Comparison of ENCODE assay signal across 1 cellular context in the genomic region with DNA sequence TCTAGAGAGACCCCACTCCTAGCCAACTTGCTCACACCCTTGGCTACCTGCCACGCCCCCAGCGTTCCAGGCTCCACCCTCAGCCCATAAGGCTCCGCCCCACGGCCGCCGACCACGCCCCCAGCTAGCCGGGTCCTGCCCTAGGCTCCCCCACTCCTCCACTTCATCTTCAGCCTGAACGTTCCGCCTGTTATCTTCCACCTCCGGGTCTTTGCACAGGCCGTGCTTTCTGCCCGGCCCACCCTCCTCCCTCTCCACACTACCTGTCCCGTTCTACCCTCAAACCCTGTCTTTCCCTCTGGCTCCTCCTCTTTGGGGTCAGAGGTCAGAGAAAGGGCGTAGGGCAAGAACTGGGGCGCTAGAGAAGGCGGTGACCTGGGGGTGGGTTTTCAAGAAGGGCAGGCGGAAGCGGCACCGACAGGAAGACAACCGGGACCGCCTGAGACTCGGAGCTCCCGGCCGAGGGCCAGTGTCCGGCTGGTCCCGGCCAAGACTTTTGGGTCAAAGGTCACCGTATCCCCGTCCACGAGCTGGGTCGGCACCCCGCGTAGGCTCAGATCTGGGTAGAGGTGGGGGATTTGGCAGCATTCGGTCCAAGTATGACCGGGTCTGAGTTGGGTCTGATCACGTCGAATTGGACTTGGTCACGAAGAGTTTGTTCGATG.
A peak's percentile ranks its signal among the peaks of the same experiment; 100 is the strongest.
TF ChIP-seq lines count a peak whose summit lies in the region.

No MANE protein-coding gene starts in this region.

TF ChIP-seq in K562, 482 proteins besides CTCF, POLR2A, EP300 and RAD21 (continued from another document and continues in another):
- TF ChIP-seq, protein P1, sequence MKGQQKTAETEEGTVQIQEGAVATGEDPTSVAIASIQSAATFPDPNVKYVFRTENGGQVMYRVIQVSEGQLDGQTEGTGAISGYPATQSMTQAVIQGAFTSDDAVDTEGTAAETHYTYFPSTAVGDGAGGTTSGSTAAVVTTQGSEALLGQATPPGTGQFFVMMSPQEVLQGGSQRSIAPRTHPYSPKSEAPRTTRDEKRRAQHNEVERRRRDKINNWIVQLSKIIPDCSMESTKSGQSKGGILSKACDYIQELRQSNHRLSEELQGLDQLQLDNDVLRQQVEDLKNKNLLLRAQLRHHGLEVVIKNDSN (CRISPR knock-in tag; IDR thresholded peaks at IDR 0.05): peak; percentile 39; the same call in 1 of the 2 replicates
- TF ChIP-seq CHD4 (IDR thresholded peaks at IDR 0.05; ENCODE audit: insufficient read depth, insufficient replicate concordance, low read depth, low read length, poor library complexity, severe bottlenecking) (no peak), EP400 (IDR thresholded peaks at IDR 0.05) (peak; percentile 55; the same call in 1 of the 2 replicates), SRSF1 (IDR thresholded peaks at IDR 0.05; ENCODE audit: low read depth, low read length) (no peak), SIN3B (IDR thresholded peaks at IDR 0.05; ENCODE audit: low read depth) (peak; percentile 31; the same call in 1 of the 2 replicates), ZNF586 (CRISPR knock-in tag; conservative IDR thresholded peaks at IDR 0.05) (no peak), NR4A1 (CRISPR knock-in tag; IDR thresholded peaks at IDR 0.05) (no peak), NR4A1 (tag; IDR thresholded peaks at IDR 0.05) (peak; percentile 55; the same call in 1 of the 2 replicates), ELF2 (CRISPR knock-in tag; IDR thresholded peaks at IDR 0.05) (no peak), ZNF583 (CRISPR knock-in tag; IDR thresholded peaks at IDR 0.05) (0 out of 2 replicates have a peak, but pooled peaks have one; percentile 21), CBX8 (IDR thresholded peaks at IDR 0.05; ENCODE audit: borderline replicate concordance, extremely low read depth, low read depth, low read length, poor library complexity, severe bottlenecking) (no peak), NR2C1 (IDR thresholded peaks at IDR 0.05) (peak; percentile 99), NR2C1 (tag; IDR thresholded peaks at IDR 0.05) (peak; percentile 99), PHB2 (IDR thresholded peaks at IDR 0.05; ENCODE audit: low read depth) (no peak), ZSCAN32 (CRISPR knock-in tag; IDR thresholded peaks at IDR 0.05) (no peak), ZSCAN29 (IDR thresholded peaks at IDR 0.05) (no peak), MED1 (CRISPR knock-in tag; IDR thresholded peaks at IDR 0.05; ENCODE audit: borderline replicate concordance) (no peak), RB1 (IDR thresholded peaks at IDR 0.05; ENCODE audit: low read depth) (peak; percentile 48), FOXA3 (CRISPR knock-in tag; conservative IDR thresholded peaks at IDR 0.05 in 1 of 2, IDR thresholded peaks at IDR 0.05 in 1 of 2) (0 out of 4 replicates have a peak, but pooled peaks of 1 of the 2 experiments have one; percentile 22), L3MBTL2 (IDR thresholded peaks at IDR 0.05) (peak; percentile 49; the same call in 1 of the 2 replicates), ETV6 (IDR thresholded peaks at IDR 0.05; ENCODE audit: borderline replicate concordance in 1 of 2, low read depth in 2 of 2, low read length in 1 of 2) (no peak), ETV6 (CRISPR knock-in tag; IDR thresholded peaks at IDR 0.05; ENCODE audit: borderline replicate concordance) (no peak), CEBPG (CRISPR knock-in tag; IDR thresholded peaks at IDR 0.05) (no peak), CEBPG (tag; conservative IDR thresholded peaks at IDR 0.05 in 1 of 2, IDR thresholded peaks at IDR 0.05 in 1 of 2) (no peak), MEIS2 (IDR thresholded peaks at IDR 0.05; ENCODE audit: partially characterized antibody) (peak; percentile 15), SMAD3 (CRISPR knock-in tag; conservative IDR thresholded peaks at IDR 0.05) (no peak), SOX6 (IDR thresholded peaks at IDR 0.05) (peak; percentile 68; the same call in 1 of the 2 replicates), FOXJ3 (CRISPR knock-in tag; IDR thresholded peaks at IDR 0.05) (no peak), IFI16 (CRISPR knock-in tag; IDR thresholded peaks at IDR 0.05) (no peak), ILK (tag; IDR thresholded peaks at IDR 0.05; ENCODE audit: borderline replicate concordance, low read depth) (no peak), CREM (IDR thresholded peaks at IDR 0.05; ENCODE audit: low read depth) (peak; percentile 77), ZNF75A (CRISPR knock-in tag; IDR thresholded peaks at IDR 0.05) (no peak), ZNF347 (CRISPR knock-in tag; IDR thresholded peaks at IDR 0.05; ENCODE audit: low read depth) (no peak), ZNF445 (CRISPR knock-in tag; IDR thresholded peaks at IDR 0.05; ENCODE audit: low read depth) (no peak), HIVEP1 (CRISPR knock-in tag; IDR thresholded peaks at IDR 0.05) (no peak), RBM39 (optimal IDR thresholded peaks at IDR 0.05; ENCODE audit: low read depth, low read length) (peak; percentile 50), CBX3 (IDR thresholded peaks at IDR 0.05; ENCODE audit: borderline replicate concordance in 1 of 2, low read length in 2 of 2) (no peak), CBFA2T3 (IDR thresholded peaks at IDR 0.05) (peak; percentile 34; the same call in 1 of the 2 replicates), SAFB (IDR thresholded peaks at IDR 0.05; ENCODE audit: borderline replicate concordance, low read depth, low read length) (peak; percentile 26; the same call in 1 of the 2 replicates), TRIM28 (IDR thresholded peaks at IDR 0.05) (peak; percentile 71), GTF2E2 (tag; IDR thresholded peaks at IDR 0.05) (no peak), POLR2AphosphoS5 (IDR thresholded peaks at IDR 0.05; ENCODE audit: control insufficient read depth, insufficient read depth, low read depth, low read length) (no peak), ZNF282 (CRISPR knock-in tag; IDR thresholded peaks at IDR 0.05) (no peak), SMAD2 (IDR thresholded peaks at IDR 0.05; ENCODE audit: low read depth, low read length) (no peak), ZNF253 (CRISPR knock-in tag; conservative IDR thresholded peaks at IDR 0.05) (no peak), ATF7 (IDR thresholded peaks at IDR 0.05) (peak; percentile 80), TCF7 (IDR thresholded peaks at IDR 0.05; ENCODE audit: borderline replicate concordance) (no peak), EGR1 (conservative IDR thresholded peaks at IDR 0.05) (peak; percentile 60; the same call in 1 of the 2 replicates), PHF20 (IDR thresholded peaks at IDR 0.05; ENCODE audit: partially characterized antibody) (peak; percentile 71), PHB (CRISPR knock-in tag; IDR thresholded peaks at IDR 0.05) (no peak), NFRKB (IDR thresholded peaks at IDR 0.05; ENCODE audit: low read depth) (no peak), ZNF436 (CRISPR knock-in tag; IDR thresholded peaks at IDR 0.05) (no peak), RNF2 (IDR thresholded peaks at IDR 0.05) (peak; percentile 80), HNRNPH1 (optimal IDR thresholded peaks at IDR 0.05; ENCODE audit: low read depth, low read length) (no peak), CCNT2 (IDR thresholded peaks at IDR 0.05; ENCODE audit: borderline replicate concordance, extremely low read depth, insufficient read length, low read depth, low read length) (no peak), FOXM1 (IDR thresholded peaks at IDR 0.05; ENCODE audit: low read depth) (peak; percentile 90), FOXM1 (CRISPR knock-in tag; IDR thresholded peaks at IDR 0.05; ENCODE audit: low read depth) (no peak), ADNP (tag; IDR thresholded peaks at IDR 0.05) (no peak), BRCA1 (IDR thresholded peaks at IDR 0.05) (no peak), BRCA1 (CRISPR knock-in tag; IDR thresholded peaks at IDR 0.05) (no peak), TAF1 (IDR thresholded peaks at IDR 0.05; ENCODE audit: control insufficient read depth, extremely low read depth, insufficient read depth, low read length, severe bottlenecking) (peak; percentile 55), DDX20 (tag; IDR thresholded peaks at IDR 0.05; ENCODE audit: low read depth) (no peak)
- TF ChIP-seq, protein P2, sequence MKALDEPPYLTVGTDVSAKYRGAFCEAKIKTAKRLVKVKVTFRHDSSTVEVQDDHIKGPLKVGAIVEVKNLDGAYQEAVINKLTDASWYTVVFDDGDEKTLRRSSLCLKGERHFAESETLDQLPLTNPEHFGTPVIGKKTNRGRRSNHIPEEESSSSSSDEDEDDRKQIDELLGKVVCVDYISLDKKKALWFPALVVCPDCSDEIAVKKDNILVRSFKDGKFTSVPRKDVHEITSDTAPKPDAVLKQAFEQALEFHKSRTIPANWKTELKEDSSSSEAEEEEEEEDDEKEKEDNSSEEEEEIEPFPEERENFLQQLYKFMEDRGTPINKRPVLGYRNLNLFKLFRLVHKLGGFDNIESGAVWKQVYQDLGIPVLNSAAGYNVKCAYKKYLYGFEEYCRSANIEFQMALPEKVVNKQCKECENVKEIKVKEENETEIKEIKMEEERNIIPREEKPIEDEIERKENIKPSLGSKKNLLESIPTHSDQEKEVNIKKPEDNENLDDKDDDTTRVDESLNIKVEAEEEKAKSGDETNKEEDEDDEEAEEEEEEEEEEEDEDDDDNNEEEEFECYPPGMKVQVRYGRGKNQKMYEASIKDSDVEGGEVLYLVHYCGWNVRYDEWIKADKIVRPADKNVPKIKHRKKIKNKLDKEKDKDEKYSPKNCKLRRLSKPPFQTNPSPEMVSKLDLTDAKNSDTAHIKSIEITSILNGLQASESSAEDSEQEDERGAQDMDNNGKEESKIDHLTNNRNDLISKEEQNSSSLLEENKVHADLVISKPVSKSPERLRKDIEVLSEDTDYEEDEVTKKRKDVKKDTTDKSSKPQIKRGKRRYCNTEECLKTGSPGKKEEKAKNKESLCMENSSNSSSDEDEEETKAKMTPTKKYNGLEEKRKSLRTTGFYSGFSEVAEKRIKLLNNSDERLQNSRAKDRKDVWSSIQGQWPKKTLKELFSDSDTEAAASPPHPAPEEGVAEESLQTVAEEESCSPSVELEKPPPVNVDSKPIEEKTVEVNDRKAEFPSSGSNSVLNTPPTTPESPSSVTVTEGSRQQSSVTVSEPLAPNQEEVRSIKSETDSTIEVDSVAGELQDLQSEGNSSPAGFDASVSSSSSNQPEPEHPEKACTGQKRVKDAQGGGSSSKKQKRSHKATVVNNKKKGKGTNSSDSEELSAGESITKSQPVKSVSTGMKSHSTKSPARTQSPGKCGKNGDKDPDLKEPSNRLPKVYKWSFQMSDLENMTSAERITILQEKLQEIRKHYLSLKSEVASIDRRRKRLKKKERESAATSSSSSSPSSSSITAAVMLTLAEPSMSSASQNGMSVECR (CRISPR knock-in tag; IDR thresholded peaks at IDR 0.05): no peak; the same call in 1 of the 2 replicates
- TF ChIP-seq, protein P3, sequence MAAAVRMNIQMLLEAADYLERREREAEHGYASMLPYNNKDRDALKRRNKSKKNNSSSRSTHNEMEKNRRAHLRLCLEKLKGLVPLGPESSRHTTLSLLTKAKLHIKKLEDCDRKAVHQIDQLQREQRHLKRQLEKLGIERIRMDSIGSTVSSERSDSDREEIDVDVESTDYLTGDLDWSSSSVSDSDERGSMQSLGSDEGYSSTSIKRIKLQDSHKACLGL (CRISPR knock-in tag; IDR thresholded peaks at IDR 0.05; ENCODE audit: borderline replicate concordance, poor library complexity, severe bottlenecking): no peak
- TF ChIP-seq, protein P4, sequence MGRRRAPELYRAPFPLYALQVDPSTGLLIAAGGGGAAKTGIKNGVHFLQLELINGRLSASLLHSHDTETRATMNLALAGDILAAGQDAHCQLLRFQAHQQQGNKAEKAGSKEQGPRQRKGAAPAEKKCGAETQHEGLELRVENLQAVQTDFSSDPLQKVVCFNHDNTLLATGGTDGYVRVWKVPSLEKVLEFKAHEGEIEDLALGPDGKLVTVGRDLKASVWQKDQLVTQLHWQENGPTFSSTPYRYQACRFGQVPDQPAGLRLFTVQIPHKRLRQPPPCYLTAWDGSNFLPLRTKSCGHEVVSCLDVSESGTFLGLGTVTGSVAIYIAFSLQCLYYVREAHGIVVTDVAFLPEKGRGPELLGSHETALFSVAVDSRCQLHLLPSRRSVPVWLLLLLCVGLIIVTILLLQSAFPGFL (CRISPR knock-in tag; IDR thresholded peaks at IDR 0.05): no peak
- TF ChIP-seq, protein P5, sequence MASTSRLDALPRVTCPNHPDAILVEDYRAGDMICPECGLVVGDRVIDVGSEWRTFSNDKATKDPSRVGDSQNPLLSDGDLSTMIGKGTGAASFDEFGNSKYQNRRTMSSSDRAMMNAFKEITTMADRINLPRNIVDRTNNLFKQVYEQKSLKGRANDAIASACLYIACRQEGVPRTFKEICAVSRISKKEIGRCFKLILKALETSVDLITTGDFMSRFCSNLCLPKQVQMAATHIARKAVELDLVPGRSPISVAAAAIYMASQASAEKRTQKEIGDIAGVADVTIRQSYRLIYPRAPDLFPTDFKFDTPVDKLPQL (IDR thresholded peaks at IDR 0.05; ENCODE audit: extremely low read depth, insufficient read length): no peak
- TF ChIP-seq, protein P6, sequence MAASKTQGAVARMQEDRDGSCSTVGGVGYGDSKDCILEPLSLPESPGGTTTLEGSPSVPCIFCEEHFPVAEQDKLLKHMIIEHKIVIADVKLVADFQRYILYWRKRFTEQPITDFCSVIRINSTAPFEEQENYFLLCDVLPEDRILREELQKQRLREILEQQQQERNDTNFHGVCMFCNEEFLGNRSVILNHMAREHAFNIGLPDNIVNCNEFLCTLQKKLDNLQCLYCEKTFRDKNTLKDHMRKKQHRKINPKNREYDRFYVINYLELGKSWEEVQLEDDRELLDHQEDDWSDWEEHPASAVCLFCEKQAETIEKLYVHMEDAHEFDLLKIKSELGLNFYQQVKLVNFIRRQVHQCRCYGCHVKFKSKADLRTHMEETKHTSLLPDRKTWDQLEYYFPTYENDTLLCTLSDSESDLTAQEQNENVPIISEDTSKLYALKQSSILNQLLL (CRISPR knock-in tag; IDR thresholded peaks at IDR 0.05; ENCODE audit: borderline replicate concordance): no peak
- TF ChIP-seq, protein P7, sequence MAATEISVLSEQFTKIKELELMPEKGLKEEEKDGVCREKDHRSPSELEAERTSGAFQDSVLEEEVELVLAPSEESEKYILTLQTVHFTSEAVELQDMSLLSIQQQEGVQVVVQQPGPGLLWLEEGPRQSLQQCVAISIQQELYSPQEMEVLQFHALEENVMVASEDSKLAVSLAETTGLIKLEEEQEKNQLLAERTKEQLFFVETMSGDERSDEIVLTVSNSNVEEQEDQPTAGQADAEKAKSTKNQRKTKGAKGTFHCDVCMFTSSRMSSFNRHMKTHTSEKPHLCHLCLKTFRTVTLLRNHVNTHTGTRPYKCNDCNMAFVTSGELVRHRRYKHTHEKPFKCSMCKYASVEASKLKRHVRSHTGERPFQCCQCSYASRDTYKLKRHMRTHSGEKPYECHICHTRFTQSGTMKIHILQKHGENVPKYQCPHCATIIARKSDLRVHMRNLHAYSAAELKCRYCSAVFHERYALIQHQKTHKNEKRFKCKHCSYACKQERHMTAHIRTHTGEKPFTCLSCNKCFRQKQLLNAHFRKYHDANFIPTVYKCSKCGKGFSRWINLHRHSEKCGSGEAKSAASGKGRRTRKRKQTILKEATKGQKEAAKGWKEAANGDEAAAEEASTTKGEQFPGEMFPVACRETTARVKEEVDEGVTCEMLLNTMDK (IDR thresholded peaks at IDR 0.05; ENCODE audit: borderline replicate concordance, insufficient read depth, low read depth, low read length, poor library complexity, severe bottlenecking): no peak
